1 cellular context compared by ENCODE assay signal in the genomic region with DNA sequence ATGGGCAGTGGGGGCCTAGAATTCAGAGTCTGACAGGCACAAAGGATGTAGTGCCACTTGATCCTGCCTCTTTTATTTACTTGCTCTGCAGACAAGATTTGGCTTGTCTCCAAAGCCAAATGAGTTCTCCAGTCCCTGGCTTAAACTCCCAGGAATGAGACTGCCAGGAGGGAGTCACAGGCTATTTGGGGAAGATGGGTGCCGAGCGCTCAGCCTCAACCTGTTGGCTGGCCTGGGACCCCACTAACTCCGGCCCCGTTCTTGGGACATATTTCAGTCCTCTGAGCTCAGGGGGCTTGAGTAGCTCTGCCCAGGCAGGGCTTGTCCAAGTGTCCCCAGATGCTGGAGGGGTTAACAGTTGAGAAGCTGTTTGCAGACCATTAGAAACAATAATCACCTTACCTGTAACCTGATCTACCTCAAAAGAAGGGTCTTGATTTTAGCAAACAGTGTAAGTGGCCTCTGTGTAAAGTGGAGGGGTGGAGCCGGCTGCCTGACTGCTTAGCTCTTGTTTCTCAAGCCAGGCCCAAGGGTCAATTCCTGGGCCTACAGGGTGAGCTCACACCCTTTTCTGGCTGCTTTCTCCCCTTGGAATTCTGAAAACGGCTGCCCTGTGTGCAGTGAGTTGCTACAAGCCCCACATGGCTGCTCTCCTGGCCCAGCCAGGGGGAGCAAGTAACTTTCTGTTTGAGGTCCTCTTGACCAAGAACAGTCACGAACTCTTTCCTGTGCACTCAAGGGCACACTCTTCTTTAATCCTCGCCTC.
TF ChIP-seq lines count a peak whose summit lies in the region.

No MANE protein-coding gene starts in this region.

TF ChIP-seq in HepG2, 621 proteins besides CTCF, POLR2A, EP300 and RAD21 (continued from another document and continues in another):
- TF ChIP-seq, protein P1, sequence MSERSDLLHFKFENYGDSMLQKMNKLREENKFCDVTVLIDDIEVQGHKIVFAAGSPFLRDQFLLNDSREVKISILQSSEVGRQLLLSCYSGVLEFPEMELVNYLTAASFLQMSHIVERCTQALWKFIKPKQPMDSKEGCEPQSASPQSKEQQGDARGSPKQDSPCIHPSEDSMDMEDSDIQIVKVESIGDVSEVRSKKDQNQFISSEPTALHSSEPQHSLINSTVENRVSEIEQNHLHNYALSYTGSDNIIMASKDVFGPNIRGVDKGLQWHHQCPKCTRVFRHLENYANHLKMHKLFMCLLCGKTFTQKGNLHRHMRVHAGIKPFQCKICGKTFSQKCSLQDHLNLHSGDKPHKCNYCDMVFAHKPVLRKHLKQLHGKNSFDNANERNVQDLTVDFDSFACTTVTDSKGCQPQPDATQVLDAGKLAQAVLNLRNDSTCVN (CRISPR knock-in tag; IDR thresholded peaks at IDR 0.05; ENCODE audit: borderline replicate concordance) = no peak
- no peak for TF ChIP-seq SSRP1 (CRISPR knock-in tag; IDR thresholded peaks at IDR 0.05)
- TF ChIP-seq, protein P2, sequence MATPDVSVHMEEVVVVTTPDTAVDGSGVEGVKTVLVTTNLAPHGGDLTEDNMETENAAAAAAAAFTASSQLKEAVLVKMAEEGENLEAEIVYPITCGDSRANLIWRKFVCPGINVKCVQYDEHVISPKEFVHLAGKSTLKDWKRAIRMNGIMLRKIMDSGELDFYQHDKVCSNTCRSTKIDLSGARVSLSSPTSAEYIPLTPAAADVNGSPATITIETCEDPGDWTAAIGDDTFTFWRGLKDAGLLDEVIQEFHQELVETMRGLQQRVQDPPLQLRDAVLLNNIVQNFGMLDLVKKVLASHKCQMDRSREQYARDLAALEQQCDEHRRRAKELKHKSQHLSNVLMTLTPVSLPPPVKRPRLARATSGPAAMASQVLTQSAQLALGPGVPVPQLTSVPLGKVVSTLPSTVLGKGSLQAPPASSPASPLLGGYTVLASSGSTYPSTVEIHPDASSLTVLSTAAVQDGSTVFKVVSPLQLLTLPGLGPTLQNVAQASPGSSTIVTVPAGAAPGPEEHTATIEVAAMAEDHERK (CRISPR knock-in tag; IDR thresholded peaks at IDR 0.05; ENCODE audit: low read depth) = 0 out of 2 replicates have a peak, but pooled peaks have one; percentile 3
- TF ChIP-seq XRCC5 (optimal IDR thresholded peaks at IDR 0.05; ENCODE audit: low read length) = peak; percentile 31
- TF ChIP-seq SOX6 (IDR thresholded peaks at IDR 0.05) = no peak
- TF ChIP-seq SOX6 (CRISPR knock-in tag; IDR thresholded peaks at IDR 0.05) = peak; percentile 75; the same call in 1 of the 2 replicates
- peak; percentile 98 for TF ChIP-seq NKX3-1 (CRISPR knock-in tag; IDR thresholded peaks at IDR 0.05)
- TF ChIP-seq, protein P3, sequence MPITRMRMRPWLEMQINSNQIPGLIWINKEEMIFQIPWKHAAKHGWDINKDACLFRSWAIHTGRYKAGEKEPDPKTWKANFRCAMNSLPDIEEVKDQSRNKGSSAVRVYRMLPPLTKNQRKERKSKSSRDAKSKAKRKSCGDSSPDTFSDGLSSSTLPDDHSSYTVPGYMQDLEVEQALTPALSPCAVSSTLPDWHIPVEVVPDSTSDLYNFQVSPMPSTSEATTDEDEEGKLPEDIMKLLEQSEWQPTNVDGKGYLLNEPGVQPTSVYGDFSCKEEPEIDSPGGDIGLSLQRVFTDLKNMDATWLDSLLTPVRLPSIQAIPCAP (CRISPR knock-in tag; IDR thresholded peaks at IDR 0.05; ENCODE audit: low read depth) = 0 out of 2 replicates have a peak, but pooled peaks have one; percentile 38
- TF ChIP-seq PITX1 (CRISPR knock-in tag; IDR thresholded peaks at IDR 0.05) = peak; percentile 75
- peak; percentile 27; the same call in 1 of the 2 replicates for TF ChIP-seq ZNF605 (CRISPR knock-in tag; IDR thresholded peaks at IDR 0.05)
- TF ChIP-seq, protein P4, sequence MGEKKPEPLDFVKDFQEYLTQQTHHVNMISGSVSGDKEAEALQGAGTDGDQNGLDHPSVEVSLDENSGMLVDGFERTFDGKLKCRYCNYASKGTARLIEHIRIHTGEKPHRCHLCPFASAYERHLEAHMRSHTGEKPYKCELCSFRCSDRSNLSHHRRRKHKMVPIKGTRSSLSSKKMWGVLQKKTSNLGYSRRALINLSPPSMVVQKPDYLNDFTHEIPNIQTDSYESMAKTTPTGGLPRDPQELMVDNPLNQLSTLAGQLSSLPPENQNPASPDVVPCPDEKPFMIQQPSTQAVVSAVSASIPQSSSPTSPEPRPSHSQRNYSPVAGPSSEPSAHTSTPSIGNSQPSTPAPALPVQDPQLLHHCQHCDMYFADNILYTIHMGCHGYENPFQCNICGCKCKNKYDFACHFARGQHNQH (CRISPR knock-in tag; IDR thresholded peaks at IDR 0.05) = peak; percentile 85; the same call in 1 of the 2 replicates
- no peak; the same call in 1 of the 2 replicates for TF ChIP-seq HOXA5 (CRISPR knock-in tag; IDR thresholded peaks at IDR 0.05)
- TF ChIP-seq, protein P5, sequence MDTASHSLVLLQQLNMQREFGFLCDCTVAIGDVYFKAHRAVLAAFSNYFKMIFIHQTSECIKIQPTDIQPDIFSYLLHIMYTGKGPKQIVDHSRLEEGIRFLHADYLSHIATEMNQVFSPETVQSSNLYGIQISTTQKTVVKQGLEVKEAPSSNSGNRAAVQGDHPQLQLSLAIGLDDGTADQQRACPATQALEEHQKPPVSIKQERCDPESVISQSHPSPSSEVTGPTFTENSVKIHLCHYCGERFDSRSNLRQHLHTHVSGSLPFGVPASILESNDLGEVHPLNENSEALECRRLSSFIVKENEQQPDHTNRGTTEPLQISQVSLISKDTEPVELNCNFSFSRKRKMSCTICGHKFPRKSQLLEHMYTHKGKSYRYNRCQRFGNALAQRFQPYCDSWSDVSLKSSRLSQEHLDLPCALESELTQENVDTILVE (CRISPR knock-in tag; IDR thresholded peaks at IDR 0.05) = peak; percentile 66
- peak; percentile 86 for TF ChIP-seq MEIS1 (CRISPR knock-in tag; IDR thresholded peaks at IDR 0.05; ENCODE audit: borderline replicate concordance)
- TF ChIP-seq ZNF205 (CRISPR knock-in tag; IDR thresholded peaks at IDR 0.05) = peak; percentile 77
- TF ChIP-seq HHEX (CRISPR knock-in tag; IDR thresholded peaks at IDR 0.05) = 0 out of 2 replicates have a peak, but pooled peaks have one; percentile 33
- no peak for TF ChIP-seq ZNF546 (CRISPR knock-in tag; conservative IDR thresholded peaks at IDR 0.05)
- TF ChIP-seq CREM (IDR thresholded peaks at IDR 0.05) = peak; percentile 58; the same call in 1 of the 2 replicates
- no peak for TF ChIP-seq CREM (CRISPR knock-in tag; IDR thresholded peaks at IDR 0.05)
- TF ChIP-seq BORCS8-MEF2B (CRISPR knock-in tag; IDR thresholded peaks at IDR 0.05) = peak; percentile 64; the same call in 1 of the 2 replicates
- TF ChIP-seq ZSCAN29 (CRISPR knock-in tag; conservative IDR thresholded peaks at IDR 0.05) = peak; percentile 62
- TF ChIP-seq MAZ (IDR thresholded peaks at IDR 0.05; ENCODE audit: borderline replicate concordance, low read depth, low read length) = no peak
- no peak for TF ChIP-seq MAZ (CRISPR knock-in tag; IDR thresholded peaks at IDR 0.05; ENCODE audit: low read depth)
- no peak for TF ChIP-seq ZNF549 (CRISPR knock-in tag; IDR thresholded peaks at IDR 0.05)
- TF ChIP-seq, protein P6, sequence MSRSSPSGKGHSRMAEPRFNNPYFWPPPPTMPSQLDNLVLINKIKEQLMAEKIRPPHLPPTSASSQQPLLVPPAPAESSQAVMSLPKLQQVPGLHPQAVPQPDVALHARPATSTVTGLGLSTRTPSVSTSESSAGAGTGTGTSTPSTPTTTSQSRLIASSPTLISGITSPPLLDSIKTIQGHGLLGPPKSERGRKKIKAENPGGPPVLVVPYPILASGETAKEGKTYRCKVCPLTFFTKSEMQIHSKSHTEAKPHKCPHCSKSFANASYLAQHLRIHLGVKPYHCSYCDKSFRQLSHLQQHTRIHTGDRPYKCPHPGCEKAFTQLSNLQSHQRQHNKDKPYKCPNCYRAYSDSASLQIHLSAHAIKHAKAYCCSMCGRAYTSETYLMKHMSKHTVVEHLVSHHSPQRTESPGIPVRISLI (CRISPR knock-in tag; IDR thresholded peaks at IDR 0.05; ENCODE audit: borderline replicate concordance) = peak; percentile 58; the same call in 1 of the 2 replicates
- no peak; the same call in 1 of the 2 replicates for TF ChIP-seq NRL (CRISPR knock-in tag; IDR thresholded peaks at IDR 0.05; ENCODE audit: borderline replicate concordance)
- TF ChIP-seq ZNF839 (CRISPR knock-in tag; IDR thresholded peaks at IDR 0.05; ENCODE audit: borderline replicate concordance) = 0 out of 2 replicates have a peak, but pooled peaks have one; percentile 53
- TF ChIP-seq REPIN1 (CRISPR knock-in tag; IDR thresholded peaks at IDR 0.05; ENCODE audit: borderline replicate concordance, low read depth) = peak; percentile 84; the same call in 1 of the 2 replicates
- TF ChIP-seq, protein P7, sequence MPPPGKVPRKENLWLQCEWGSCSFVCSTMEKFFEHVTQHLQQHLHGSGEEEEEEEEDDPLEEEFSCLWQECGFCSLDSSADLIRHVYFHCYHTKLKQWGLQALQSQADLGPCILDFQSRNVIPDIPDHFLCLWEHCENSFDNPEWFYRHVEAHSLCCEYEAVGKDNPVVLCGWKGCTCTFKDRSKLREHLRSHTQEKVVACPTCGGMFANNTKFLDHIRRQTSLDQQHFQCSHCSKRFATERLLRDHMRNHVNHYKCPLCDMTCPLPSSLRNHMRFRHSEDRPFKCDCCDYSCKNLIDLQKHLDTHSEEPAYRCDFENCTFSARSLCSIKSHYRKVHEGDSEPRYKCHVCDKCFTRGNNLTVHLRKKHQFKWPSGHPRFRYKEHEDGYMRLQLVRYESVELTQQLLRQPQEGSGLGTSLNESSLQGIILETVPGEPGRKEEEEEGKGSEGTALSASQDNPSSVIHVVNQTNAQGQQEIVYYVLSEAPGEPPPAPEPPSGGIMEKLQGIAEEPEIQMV (CRISPR knock-in tag; IDR thresholded peaks at IDR 0.05; ENCODE audit: low read depth) = peak; percentile 63; the same call in 1 of the 2 replicates
- peak; percentile 69; the same call in 1 of the 2 replicates for TF ChIP-seq GTF3A (CRISPR knock-in tag; conservative IDR thresholded peaks at IDR 0.05)
- peak; percentile 73; the same call in 1 of the 2 replicates for TF ChIP-seq KDM3A (CRISPR knock-in tag; IDR thresholded peaks at IDR 0.05; ENCODE audit: low read depth)
- peak; percentile 47; the same call in 1 of the 2 replicates for TF ChIP-seq ZNF678 (CRISPR knock-in tag; IDR thresholded peaks at IDR 0.05)
- no peak for TF ChIP-seq PHB2 (IDR thresholded peaks at IDR 0.05; ENCODE audit: partially characterized antibody)
- TF ChIP-seq, protein P8, sequence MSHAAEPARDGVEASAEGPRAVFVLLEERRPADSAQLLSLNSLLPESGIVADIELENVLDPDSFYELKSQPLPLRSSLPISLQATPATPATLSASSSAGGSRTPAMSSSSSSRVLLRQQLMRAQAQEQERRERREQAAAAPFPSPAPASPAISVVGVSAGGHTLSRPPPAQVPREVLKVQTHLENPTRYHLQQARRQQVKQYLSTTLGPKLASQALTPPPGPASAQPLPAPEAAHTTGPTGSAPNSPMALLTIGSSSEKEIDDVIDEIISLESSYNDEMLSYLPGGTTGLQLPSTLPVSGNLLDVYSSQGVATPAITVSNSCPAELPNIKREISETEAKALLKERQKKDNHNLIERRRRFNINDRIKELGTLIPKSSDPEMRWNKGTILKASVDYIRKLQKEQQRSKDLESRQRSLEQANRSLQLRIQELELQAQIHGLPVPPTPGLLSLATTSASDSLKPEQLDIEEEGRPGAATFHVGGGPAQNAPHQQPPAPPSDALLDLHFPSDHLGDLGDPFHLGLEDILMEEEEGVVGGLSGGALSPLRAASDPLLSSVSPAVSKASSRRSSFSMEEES (CRISPR knock-in tag; IDR thresholded peaks at IDR 0.05) = peak; percentile 14; the same call in 1 of the 2 replicates
- peak; percentile 98 for TF ChIP-seq SIX4 (CRISPR knock-in tag; IDR thresholded peaks at IDR 0.05)
- TF ChIP-seq TEAD3 (CRISPR knock-in tag; optimal IDR thresholded peaks at IDR 0.05; ENCODE audit: borderline replicate concordance) = peak; percentile 76
- peak; percentile 71 for TF ChIP-seq ZFY (CRISPR knock-in tag; IDR thresholded peaks at IDR 0.05)
- TF ChIP-seq YEATS4 (CRISPR knock-in tag; IDR thresholded peaks at IDR 0.05; ENCODE audit: borderline replicate concordance) = peak; percentile 42; the same call in 1 of the 2 replicates
- peak in 1 of 2 experiments; percentile 64; a peak in 2 of 4 replicates for TF ChIP-seq NR2F1 (CRISPR knock-in tag; IDR thresholded peaks at IDR 0.05)
- TF ChIP-seq, protein P9, sequence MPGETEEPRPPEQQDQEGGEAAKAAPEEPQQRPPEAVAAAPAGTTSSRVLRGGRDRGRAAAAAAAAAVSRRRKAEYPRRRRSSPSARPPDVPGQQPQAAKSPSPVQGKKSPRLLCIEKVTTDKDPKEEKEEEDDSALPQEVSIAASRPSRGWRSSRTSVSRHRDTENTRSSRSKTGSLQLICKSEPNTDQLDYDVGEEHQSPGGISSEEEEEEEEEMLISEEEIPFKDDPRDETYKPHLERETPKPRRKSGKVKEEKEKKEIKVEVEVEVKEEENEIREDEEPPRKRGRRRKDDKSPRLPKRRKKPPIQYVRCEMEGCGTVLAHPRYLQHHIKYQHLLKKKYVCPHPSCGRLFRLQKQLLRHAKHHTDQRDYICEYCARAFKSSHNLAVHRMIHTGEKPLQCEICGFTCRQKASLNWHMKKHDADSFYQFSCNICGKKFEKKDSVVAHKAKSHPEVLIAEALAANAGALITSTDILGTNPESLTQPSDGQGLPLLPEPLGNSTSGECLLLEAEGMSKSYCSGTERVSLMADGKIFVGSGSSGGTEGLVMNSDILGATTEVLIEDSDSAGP (CRISPR knock-in tag; IDR thresholded peaks at IDR 0.05; ENCODE audit: borderline replicate concordance) = peak; percentile 77
- TF ChIP-seq, protein P10, sequence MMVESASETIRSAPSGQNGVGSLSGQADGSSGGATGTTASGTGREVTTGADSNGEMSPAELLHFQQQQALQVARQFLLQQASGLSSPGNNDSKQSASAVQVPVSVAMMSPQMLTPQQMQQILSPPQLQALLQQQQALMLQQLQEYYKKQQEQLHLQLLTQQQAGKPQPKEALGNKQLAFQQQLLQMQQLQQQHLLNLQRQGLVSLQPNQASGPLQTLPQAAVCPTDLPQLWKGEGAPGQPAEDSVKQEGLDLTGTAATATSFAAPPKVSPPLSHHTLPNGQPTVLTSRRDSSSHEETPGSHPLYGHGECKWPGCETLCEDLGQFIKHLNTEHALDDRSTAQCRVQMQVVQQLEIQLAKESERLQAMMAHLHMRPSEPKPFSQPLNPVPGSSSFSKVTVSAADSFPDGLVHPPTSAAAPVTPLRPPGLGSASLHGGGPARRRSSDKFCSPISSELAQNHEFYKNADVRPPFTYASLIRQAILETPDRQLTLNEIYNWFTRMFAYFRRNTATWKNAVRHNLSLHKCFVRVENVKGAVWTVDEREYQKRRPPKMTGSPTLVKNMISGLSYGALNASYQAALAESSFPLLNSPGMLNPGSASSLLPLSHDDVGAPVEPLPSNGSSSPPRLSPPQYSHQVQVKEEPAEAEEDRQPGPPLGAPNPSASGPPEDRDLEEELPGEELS (CRISPR knock-in tag; IDR thresholded peaks at IDR 0.05) = peak; percentile 76
- TF ChIP-seq ZNF264 (CRISPR knock-in tag; IDR thresholded peaks at IDR 0.05) = peak; percentile 65; the same call in 1 of the 2 replicates
- TF ChIP-seq, protein P11, sequence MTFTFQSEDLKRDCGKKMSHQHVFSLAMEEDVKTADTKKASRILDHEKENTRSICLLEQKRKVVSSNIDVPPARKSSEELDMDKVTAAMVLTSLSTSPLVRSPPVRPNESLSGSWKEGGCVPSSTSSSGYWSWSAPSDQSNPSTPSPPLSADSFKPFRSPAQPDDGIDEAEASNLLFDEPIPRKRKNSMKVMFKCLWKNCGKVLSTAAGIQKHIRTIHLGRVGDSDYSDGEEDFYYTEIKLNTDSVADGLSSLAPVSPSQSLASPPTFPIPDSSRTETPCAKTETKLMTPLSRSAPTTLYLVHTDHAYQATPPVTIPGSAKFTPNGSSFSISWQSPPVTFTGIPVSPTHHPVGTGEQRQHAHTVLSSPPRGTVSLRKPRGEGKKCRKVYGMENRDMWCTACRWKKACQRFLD (CRISPR knock-in tag; IDR thresholded peaks at IDR 0.05; ENCODE audit: borderline replicate concordance) = peak; percentile 90; the same call in 1 of the 2 replicates
- TF ChIP-seq, protein P12, sequence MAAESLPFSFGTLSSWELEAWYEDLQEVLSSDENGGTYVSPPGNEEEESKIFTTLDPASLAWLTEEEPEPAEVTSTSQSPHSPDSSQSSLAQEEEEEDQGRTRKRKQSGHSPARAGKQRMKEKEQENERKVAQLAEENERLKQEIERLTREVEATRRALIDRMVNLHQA (CRISPR knock-in tag; IDR thresholded peaks at IDR 0.05) = no peak
